Comparison of ENCODE assay signal across 8 cellular contexts in genomic region chr3:155078959-155079794, GRCh38. TPM values are rescaled to one million over a fixed set of nuclear protein-coding genes. Genes with fewer than 3 reads are reported as not detected.
DNase-seq lines count a peak whose midpoint lies in the region; ATAC-seq and TF ChIP-seq lines count a peak whose summit lies in the region.

No MANE protein-coding gene starts in this region.

- H3K9me3 Mint-ChIP-seq in central memory CD8-positive, alpha-beta T cell: peaks cover 10% of the 10 kb centered on the region

- H3K4me1 Mint-ChIP-seq in central memory CD8-positive, alpha-beta T cell: peaks cover 6% of the 10 kb centered on the region

- under 1% methylated on average over 25 of the region's 38 CpGs for WGBS in mesenchymal stem cell

- TF ChIP-seq POLR2A in uterus (IDR thresholded peaks at IDR 0.05): no peak

- peak overlapping the region; percentile 39 for H2BK120ac ChIP-seq in mesenchymal stem cell (ENCODE audit: low read depth, low read length)

- H3K18ac ChIP-seq in mesenchymal stem cell (ENCODE audit: low read depth in 1 of 2, low read length in 2 of 2): peak overlapping the region; percentile 83 to 92

- H3K14ac ChIP-seq in mesenchymal stem cell (ENCODE audit: low read length in 2 of 2): peak overlapping the region in 1 of 2 experiments; percentile 83

- H2AK5ac ChIP-seq in mesenchymal stem cell (ENCODE audit: low read length, severe bottlenecking): no peak overlapping the region

- no peak overlapping the region for H2BK15ac ChIP-seq in mesenchymal stem cell (ENCODE audit: low read depth, poor library complexity, severe bottlenecking)

- no peak for ATAC-seq in central memory CD8-positive, alpha-beta T cell (replicated peaks; ENCODE audit: extremely low read depth, poor library complexity, severe bottlenecking)
- ATAC-seq in GM19328 (IDR thresholded peaks at IDR 0.05; ENCODE audit: unreplicated experiment): no peak

- H3K4me1 ChIP-seq in mesenchymal stem cell (ENCODE audit: control insufficient read depth, insufficient read depth, low read depth, low read length): peaks cover 3% of the 10 kb centered on the region
- H3K4me1 ChIP-seq in uterus: peaks cover 0 to 7% of the 10 kb centered on the region in 2 donors

- intact Hi-C loops in uterus (cut with DNase I; ENCODE audit: low total_unique reads): no loop called here

- H3K27me3 ChIP-seq in mesenchymal stem cell (ENCODE audit: control insufficient read depth in 1 of 2, insufficient read depth in 1 of 2, low read length in 2 of 2): no peaks in the 10 kb centered on the region
- H3K27me3 ChIP-seq in uterus: no peaks in the 10 kb centered on the region

- H3K27ac ChIP-seq in mesenchymal stem cell (ENCODE audit: low read length, poor library complexity, severe bottlenecking) (no peak overlapping the region), uterus (no peak overlapping the region)

- H3K4me3 Mint-ChIP-seq in central memory CD8-positive, alpha-beta T cell: peak overlapping the region; percentile 56

- TF ChIP-seq CTCF in uterus (IDR thresholded peaks at IDR 0.05): no peak

- peak overlapping the region; percentile 82 for H3K4me2 ChIP-seq in mesenchymal stem cell (ENCODE audit: low read length, poor library complexity, severe bottlenecking)

- H3K9ac ChIP-seq in mesenchymal stem cell (ENCODE audit: low read length): peak overlapping the region; percentile 96

- H3K23ac ChIP-seq in mesenchymal stem cell (ENCODE audit: low read length in 2 of 2): peak overlapping the region in 1 of 2 experiments; percentile 56

- no peak overlapping the region for H2BK5ac ChIP-seq in mesenchymal stem cell (ENCODE audit: low read depth, low read length, poor library complexity, severe bottlenecking)

- H2BK12ac ChIP-seq in mesenchymal stem cell (ENCODE audit: low read length in 2 of 2): peak overlapping the region in 1 of 2 experiments; percentile 83

- no peak overlapping the region for H4K91ac ChIP-seq in mesenchymal stem cell (ENCODE audit: low read length)

- H4K8ac ChIP-seq in mesenchymal stem cell (ENCODE audit: low read length): no peak overlapping the region

- H3K4ac ChIP-seq in mesenchymal stem cell (ENCODE audit: low read depth in 1 of 2, low read length in 2 of 2): no peak overlapping the region

- peaks cover 17% of the 10 kb centered on the region for H3K9me3 ChIP-seq in mesenchymal stem cell (ENCODE audit: control insufficient read depth, low read length)
- H3K9me3 ChIP-seq in uterus: peaks cover 0 to 2% of the 10 kb centered on the region in 2 donors

- no peaks in the 10 kb centered on the region for H3K79me1 ChIP-seq in mesenchymal stem cell (replicated peaks; ENCODE audit: low read length, poor library complexity, severe bottlenecking)

- no peak overlapping the region for H3K27ac Mint-ChIP-seq in central memory CD8-positive, alpha-beta T cell (ENCODE audit: low read depth)

- peaks cover 0 to 6% of the 10 kb centered on the region in 2 experiments for H3K36me3 ChIP-seq in mesenchymal stem cell (ENCODE audit: control insufficient read depth in 1 of 2, insufficient read depth in 2 of 2, low read depth in 1 of 2, low read length in 2 of 2)
- H3K36me3 ChIP-seq in uterus: no peaks in the 10 kb centered on the region

- H3K4me3 ChIP-seq in mesenchymal stem cell (ENCODE audit: insufficient read depth in 1 of 2, low read depth in 1 of 2, low read length in 2 of 2) (peak overlapping the region; percentile 77 to 88), uterus (peak overlapping the region; percentile 30 to 31)

- peak overlapping the region; percentile 10 for H2AFZ ChIP-seq in mesenchymal stem cell (ENCODE audit: low read depth, low read length)

- peaks cover 45% of the 10 kb centered on the region for H3K27me3 Mint-ChIP-seq in central memory CD8-positive, alpha-beta T cell

- no peaks in the 10 kb centered on the region for H3K36me3 Mint-ChIP-seq in central memory CD8-positive, alpha-beta T cell (ENCODE audit: insufficient read depth)

- DNase-seq in activated gamma-delta T cell treated with Interleukin-2 at 50 U/mL for 16 hours (peak; percentile 6), activated gamma-delta T cell (lab: John Stamatoyannopoulos, UW) (no peak), mesenchymal stem cell (peak; percentile 62), uterus (no peak), GF-D8 (lab: John Stamatoyannopoulos, UW) (no peak), NCI-H2029 (lab: John Stamatoyannopoulos, UW) (no peak)
- DNase-seq in central memory CD8-positive, alpha-beta T cell (ENCODE audit: low spot score in 2 of 2): no peak

RNA-seq across cellular contexts. Expression of gene MME, which starts 0.9 kb away (rescaled TPM):
- polyA plus RNA-seq in mesenchymal stem cell (2013, experiment 1 of 2): 87.9 TPM
- 88.5 TPM for polyA plus RNA-seq in mesenchymal stem cell (2013, experiment 2 of 2)
- 10 to 100 TPM in 1 of 4 donors, 1 to 10 TPM in 3; 1.5 to 96.1 (median 4.2) TPM for total RNA-seq in uterus

Comparison
In these comparisons a context has a peak if more than half of its experiments do, and no peak if none do; other contexts are left out.
1. DNase-seq: peak in activated gamma-delta T cell treated with Interleukin-2 at 50 U/mL for 16 hours (single experiment) and mesenchymal stem cell (single experiment); none in activated gamma-delta T cell (single experiment), central memory CD8-positive, alpha-beta T cell (0 of 2), uterus (0 of 2), GF-D8 (single experiment) and NCI-H2029 (single experiment).